ENCODE assay signal across 8 cellular contexts in genomic region chr2:238970553-238971081, GRCh38.
A peak's percentile ranks its signal among the peaks of the same experiment; 100 is the strongest.
DNase-seq lines count a peak whose midpoint lies in the region; ATAC-seq, FAIRE-seq and TF ChIP-seq lines count a peak whose summit lies in the region.

No MANE protein-coding gene starts in this region.

- no peaks in the 10 kb centered on the region for H4K20me1 ChIP-seq in keratinocyte (ENCODE audit: control insufficient read depth, extremely low read depth, insufficient read depth, low read length)

- peak; percentile 100 for TF ChIP-seq CTCF in GM12873 (IDR thresholded peaks at IDR 0.05; ENCODE audit: insufficient read depth, low read depth, low read length, missing control alignments)
- TF ChIP-seq CTCF in MCF 10A (IDR thresholded peaks at IDR 0.05; ENCODE audit: unreplicated experiment): peak; percentile 98
- peak; percentile 83 to 99 (median 99) for TF ChIP-seq CTCF in keratinocyte (optimal IDR thresholded peaks at IDR 0.05 in 1 of 3, IDR thresholded peaks at IDR 0.05 in 1 of 3, conservative IDR thresholded peaks at IDR 0.05 in 1 of 3; ENCODE audit: extremely low read depth in 1 of 3, insufficient read depth in 2 of 3, low read length in 3 of 3)

- H3K4me3 ChIP-seq in keratinocyte (ENCODE audit: control insufficient read depth in 2 of 3, extremely low read depth in 1 of 3, insufficient read depth in 2 of 3, low read depth in 1 of 3, low read length in 3 of 3): no peak overlapping the region

- no peak for FAIRE-seq in keratinocyte (lab: Jason Lieb, UNC)

- intact Hi-C loops in MCF 10A (cut with micrococcal nuclease): loop anchor here (1.0 to 10.0 kb wide), 4 partner anchors 137 to 616 kb away; no protein-coding TSS in a partner anchor

- no peak overlapping the region for H3K9ac ChIP-seq in keratinocyte (ENCODE audit: control insufficient read depth, extremely low read depth, insufficient read depth, low read length)

- H3K27me3 ChIP-seq in keratinocyte (ENCODE audit: control insufficient read depth, extremely low read depth, insufficient read depth, low read length): peaks cover 14% of the 10 kb centered on the region

- no peaks in the 10 kb centered on the region for H3K79me2 ChIP-seq in keratinocyte (ENCODE audit: control insufficient read depth, insufficient read depth, low read length)

- H3K27ac ChIP-seq in keratinocyte (ENCODE audit: control insufficient read depth, insufficient read depth, low read length): no peak overlapping the region

- POLR2A ChIA-PET in MCF 10A (lab: Yijun Ruan, JAX): no interaction called here

- H3K4me2 ChIP-seq in keratinocyte (ENCODE audit: control insufficient read depth, extremely low read depth, insufficient read depth, low read depth, low read length): no peak overlapping the region

- peaks cover 29% of the 10 kb centered on the region for H3K4me1 Mint-ChIP-seq in MCF 10A (ENCODE audit: insufficient read depth, unreplicated experiment)

- H2AFZ ChIP-seq in keratinocyte (ENCODE audit: control insufficient read depth, low read length): no peak overlapping the region

- H3K4me3 Mint-ChIP-seq in MCF 10A (ENCODE audit: unreplicated experiment): no peak overlapping the region

- DNase-seq in 8988T (peak; percentile 77), HT-29 (ENCODE audit: low spot score) (peak; percentile 79), T-helper 1 cell (peak in 3 of 5 donors; percentile 17 to 23 (median 20)), MCF 10A (ENCODE audit: unreplicated experiment) (peak; percentile 72), keratinocyte (ENCODE audit: low read depth, low spot score) (no peak)
- DNase-seq in stimulated activated CD4-positive, alpha-beta T cell treated with anti-CD3 and anti-CD28 coated beads, Interleukin-4, amount 100 ng/mL, for 24 hours: peak; percentile 36

- H3K9me3 ChIP-seq in keratinocyte (ENCODE audit: control insufficient read depth, low read depth, low read length): no peaks in the 10 kb centered on the region

- CTCF ChIA-PET in MCF 10A (lab: Yijun Ruan, JAX): interaction anchor here (0.6 to 1.2 kb wide), 10 partner anchors 10 to 914 kb away, joined by 3 to 5 read pairs (median 4); partner anchors contain the start of gene TWIST2

- H3K9me1 ChIP-seq in keratinocyte (ENCODE audit: control insufficient read depth, extremely low read depth, insufficient read depth, low read length): no peaks in the 10 kb centered on the region

- dilution Hi-C loops in keratinocyte (cut with MboI; ENCODE audit: extremely low pct_ligation_motif_present, low sequenced_read_pairs): no loop called here

- peaks cover 18% of the 10 kb centered on the region for H3K4me1 ChIP-seq in keratinocyte (ENCODE audit: control insufficient read depth, extremely low read depth, insufficient read depth, low read length)

- ATAC-seq in HG02884 (IDR thresholded peaks at IDR 0.05; ENCODE audit: unreplicated experiment): no peak

- H3K36me3 ChIP-seq in keratinocyte (ENCODE audit: control insufficient read depth in 2 of 2, extremely low read depth in 1 of 2, insufficient read depth in 2 of 2, low read length in 2 of 2): no peaks in the 10 kb centered on the region

- no peaks in the 10 kb centered on the region for H3K36me3 Mint-ChIP-seq in MCF 10A (ENCODE audit: insufficient read depth, unreplicated experiment)

- BruUV-seq in MCF 10A (replicated peaks; lab: Mats Ljungman, UMichigan): no TSS peak

- no peak overlapping the region for H3K27ac Mint-ChIP-seq in MCF 10A (ENCODE audit: low read depth, unreplicated experiment)

- no peaks in the 10 kb centered on the region for H3K27me3 Mint-ChIP-seq in MCF 10A (ENCODE audit: insufficient read depth, unreplicated experiment)

- H3K9me3 Mint-ChIP-seq in MCF 10A (ENCODE audit: unreplicated experiment): no peaks in the 10 kb centered on the region
